In genomic region chr6:79233611-79234149, GRCh38 we compare ENCODE assay signal across 8 cellular contexts. TPM values are rescaled to one million over a fixed set of nuclear protein-coding genes. Genes with fewer than 3 reads are reported as not detected.
A peak's percentile ranks its signal among the peaks of the same experiment; 100 is the strongest.
DNase-seq lines count a peak whose midpoint lies in the region; ATAC-seq, FAIRE-seq and TF ChIP-seq lines count a peak whose summit lies in the region.

No MANE protein-coding gene starts in this region.

- H3K4me1 ChIP-seq in pancreas, result peaks cover 0 to 9% (median 5%) of the 10 kb centered on the region in 3 donors
- peaks cover 0 to 25% (median 4%) of the 10 kb centered on the region in 4 donors for H3K4me1 ChIP-seq in tibial artery

- peak overlapping the region; percentile 98 for H3K4me3 Mint-ChIP-seq in activated naive CD8-positive, alpha-beta T cell treated with anti-CD3 and anti-CD28 coated beads for 36 hours

- H3K4me3 ChIP-seq in NB4 (ENCODE audit: low read depth, low read length), result peak overlapping the region; percentile 97
- H3K4me3 ChIP-seq in pancreas, result peak overlapping the region; percentile 56 to 80 (median 62)
- H3K4me3 ChIP-seq in tibial artery, result peak overlapping the region; percentile 64 to 72

- H3K9me3 ChIP-seq in pancreas (no peaks in the 10 kb centered on the region), tibial artery (no peaks in the 10 kb centered on the region)

- peaks cover 8% of the 10 kb centered on the region for H3K36me3 Mint-ChIP-seq in activated naive CD8-positive, alpha-beta T cell treated with anti-CD3 and anti-CD28 coated beads for 36 hours

- peaks cover 26% of the 10 kb centered on the region for H3K4me1 Mint-ChIP-seq in activated naive CD8-positive, alpha-beta T cell treated with anti-CD3 and anti-CD28 coated beads for 36 hours

- H3K27ac ChIP-seq in pancreas (peak overlapping the region; percentile 66 to 90 (median 84)), tibial artery (peak overlapping the region; percentile 85 to 86)

- H3K27me3 ChIP-seq in pancreas (no peaks in the 10 kb centered on the region), tibial artery (no peaks in the 10 kb centered on the region)

- intact Hi-C loops in Right ventricle myocardium superior (cut with DNase I), result loop anchor here (5.0 kb wide), 1 partner anchor 156 kb away; the partner anchor contains the start of gene PHIP
- intact Hi-C loops in pancreas (cut with DNase I), result no loop called here
- intact Hi-C loops in tibial artery (cut with DNase I; ENCODE audit: low total_unique reads), result loop anchor here (5.0 kb wide), 1 partner anchor 156 kb away; the partner anchor contains the start of gene PHIP

- TF ChIP-seq POLR2A in NB4 (IDR thresholded peaks at IDR 0.05; ENCODE audit: extremely low read depth, insufficient read length), result peak; percentile 51

- 0 to 1% methylated on average over 39 to 41 of the region's 41 CpGs for WGBS in pancreas, 2 donors

- FAIRE-seq in pancreas (lab: Jason Lieb, UNC), result no peak

- DNase-seq in GM10266 (ENCODE audit: extremely low spot score), result peak; percentile 67
- DNase-seq in NB4 (ENCODE audit: low read depth), result peak; percentile 94
- DNase-seq in activated naive CD8-positive, alpha-beta T cell treated with anti-CD3 and anti-CD28 coated beads for 36 hours, result peak; percentile 80
- DNase-seq in Right ventricle myocardium superior, result peak; percentile 94
- DNase-seq in pancreas, result peak; percentile 88 to 94 (median 90)
- peak; percentile 92 to 95 for DNase-seq in tibial artery

- no peaks in the 10 kb centered on the region for H3K36me3 ChIP-seq in pancreas
- no peaks in the 10 kb centered on the region for H3K36me3 ChIP-seq in tibial artery

- peak; percentile 64 for ATAC-seq in HG02571 (IDR thresholded peaks at IDR 0.05; ENCODE audit: unreplicated experiment)
- peak; percentile 93 for ATAC-seq in SK-N-SH treated with all-trans-retinoic acid at 6 μM for 48 hours
- peak; percentile 96 for ATAC-seq in Right ventricle myocardium superior (ENCODE audit: poor library complexity)
- ATAC-seq in pancreas, result peak; percentile 91 to 97 (median 93)

- H3K27me3 Mint-ChIP-seq in activated naive CD8-positive, alpha-beta T cell treated with anti-CD3 and anti-CD28 coated beads for 36 hours, result no peaks in the 10 kb centered on the region

- H3K9me3 Mint-ChIP-seq in activated naive CD8-positive, alpha-beta T cell treated with anti-CD3 and anti-CD28 coated beads for 36 hours, result no peaks in the 10 kb centered on the region

- TF ChIP-seq CTCF in GM10266 (IDR thresholded peaks at IDR 0.05; ENCODE audit: control insufficient read depth, insufficient read depth, low read depth, missing control alignments), result no peak
- peak; percentile 3 for TF ChIP-seq CTCF in NB4 (IDR thresholded peaks at IDR 0.05; ENCODE audit: low read depth, low read length)
- TF ChIP-seq CTCF in pancreas (IDR thresholded peaks at IDR 0.05), result peak in 2 of 4 donors; percentile 6 to 11
- TF ChIP-seq CTCF in tibial artery (IDR thresholded peaks at IDR 0.05), result peak; percentile 38 to 47

- peak overlapping the region; percentile 91 for H3K27ac Mint-ChIP-seq in activated naive CD8-positive, alpha-beta T cell treated with anti-CD3 and anti-CD28 coated beads for 36 hours

TF ChIP-seq in SK-N-SH treated with all-trans-retinoic acid at 6 μM for 48 hours, 23 proteins besides CTCF, POLR2A, EP300 and RAD21:
- peak; percentile 76 for TF ChIP-seq ZNF8 (CRISPR knock-in tag; IDR thresholded peaks at IDR 0.05)
- TF ChIP-seq GLIS3 (CRISPR knock-in tag; IDR thresholded peaks at IDR 0.05), result 0 out of 2 replicates have a peak, but pooled peaks have one; percentile 41
- peak; percentile 91 for TF ChIP-seq PATZ1 (CRISPR knock-in tag; IDR thresholded peaks at IDR 0.05; ENCODE audit: borderline replicate concordance)
- no peak for TF ChIP-seq POU6F1 (CRISPR knock-in tag; IDR thresholded peaks at IDR 0.05; ENCODE audit: borderline replicate concordance, low read depth)

RNA-seq across cellular contexts. Expression of gene HMGN3, which starts 0.8 kb away (rescaled TPM):
- 10 to 100 TPM; 70.6 to 74.8 TPM for total RNA-seq in activated naive CD8-positive, alpha-beta T cell treated with anti-CD3 and anti-CD28 coated beads for 36 hours
- 148 TPM for total RNA-seq in Right ventricle myocardium superior
- total RNA-seq in pancreas, result 10 to 100 TPM; 19.1 to 46.8 (median 27.8) TPM
- 100 to 1,000 TPM in 1 of 2 donors, 10 to 100 TPM in 1; 77.9 to 134 TPM for polyA plus RNA-seq in pancreas

Comparison
In these comparisons a context has a peak if more than half of its experiments do, and no peak if none do; other contexts are left out.
1. Peak in every context shown above with its lines: DNase-seq, ATAC-seq, H3K4me3 ChIP-seq and H3K27ac ChIP-seq.
2. intact Hi-C loops: an anchor here in Right ventricle myocardium superior (5.0 kb wide) and tibial artery (5.0 kb wide); none called in pancreas.